ENCODE assay signal across 15 cellular contexts in the genomic region with DNA sequence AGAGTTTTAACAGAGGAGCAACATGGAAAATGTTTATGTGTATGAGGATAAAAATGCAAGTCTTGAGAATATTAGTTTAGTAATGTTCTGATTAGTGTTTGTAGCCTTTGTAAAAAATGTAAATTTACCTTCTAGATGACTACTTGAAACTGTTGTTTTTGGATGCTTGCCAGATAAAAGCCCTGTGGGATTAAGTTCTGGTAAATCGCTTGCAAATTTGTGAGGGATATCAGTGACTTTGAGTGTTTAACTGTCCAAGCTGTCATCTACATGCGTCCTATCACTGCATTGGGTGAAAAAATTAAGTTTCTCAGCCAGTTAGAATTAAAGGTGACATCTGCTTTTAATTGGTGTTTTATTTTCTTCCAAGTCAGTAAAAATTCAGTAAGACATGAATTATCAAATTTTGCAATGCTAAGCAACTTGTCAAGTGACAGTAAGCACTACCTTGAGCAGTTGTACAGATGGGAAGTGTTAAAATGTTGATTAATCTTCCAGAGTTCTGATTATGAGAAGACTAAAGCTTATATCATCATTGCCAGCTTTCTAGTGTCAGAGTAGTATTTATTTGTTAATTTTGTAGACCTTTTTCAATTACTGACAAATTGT.
DNase-seq lines count a peak whose midpoint lies in the region; ATAC-seq and TF ChIP-seq lines count a peak whose summit lies in the region.
"Had no signal": no experiment of that assay in that cellular context is flagged by ENCODE, and none has a peak within 500 bp of the region (broad histone marks: within the 10 kb centered on the region; RNA-seq: fewer than 3 reads in every experiment).

No MANE protein-coding gene starts in this region.

- ATAC-seq in HG03045 (IDR thresholded peaks at IDR 0.05; ENCODE audit: unreplicated experiment), result no peak
- no peak for ATAC-seq in stimulated activated naive CD8-positive, alpha-beta T cell treated with anti-CD3 and anti-CD28 coated beads, Interleukin-15, Interleukin-2, amounts not matched to agents 100 U/mL and 50 U/mL, for 24 hours
- ATAC-seq: activated CD8-positive, alpha-beta T cell treated with anti-CD3 and anti-CD28 coated beads, Interleukin-2, amount 10 ng/mL, durations not matched to agents 7 days and 5 days; left lung had no signal

- in situ Hi-C loops in astrocyte of the cerebellum (cut with HindIII; ENCODE audit: low sequenced_read_pairs), result no loop called here

- H2BK12ac ChIP-seq in mesenchymal stem cell (ENCODE audit: low read length in 2 of 2), result no peak overlapping the region

- H3K79me1 ChIP-seq in mesenchymal stem cell (replicated peaks; ENCODE audit: low read length, poor library complexity, severe bottlenecking), result peaks cover 29% of the 10 kb centered on the region

- no peak overlapping the region for H2BK5ac ChIP-seq in mesenchymal stem cell (ENCODE audit: low read depth, low read length, poor library complexity, severe bottlenecking)

- H3K14ac ChIP-seq in mesenchymal stem cell (ENCODE audit: low read length in 2 of 2), result no peak overlapping the region

- H3K9ac ChIP-seq in mesenchymal stem cell (ENCODE audit: low read length), result no peak overlapping the region

- intact Hi-C loops in vagina (cut with DNase I), result no loop called here

- peak; percentile 15 for DNase-seq in ELR (ENCODE audit: low read depth)
- DNase-seq in NCI-H1694 (lab: John Stamatoyannopoulos, UW), result peak; percentile 10
- DNase-seq in astrocyte of the cerebellum (ENCODE audit: low read depth), result peak; percentile 57
- DNase-seq in mesenchymal stem cell, result peak; percentile 10
- DNase-seq in stimulated activated CD8-positive, alpha-beta memory T cell treated with anti-CD3 and anti-CD28 coated beads, Interleukin-4, amount 100 ng/mL, for 48 hours, result no peak
- no peak for DNase-seq in stimulated activated naive CD8-positive, alpha-beta T cell treated with anti-CD3 and anti-CD28 coated beads, Interleukin-15, Interleukin-2, amounts not matched to agents 100 U/mL and 50 U/mL, for 24 hours
- DNase-seq in vagina (ENCODE audit: extremely low spot score in 2 of 2), result no peak
- DNase-seq: activated CD8-positive, alpha-beta T cell treated with anti-CD3 and anti-CD28 coated beads, Interleukin-2, amount 10 ng/mL, durations not matched to agents 7 days and 5 days; amniotic stem cell; DND-41; left lung; NCI-H2227 treated with DMSO at 0.1 percent for 48 hours had no signal

- H2BK120ac ChIP-seq in mesenchymal stem cell (ENCODE audit: low read depth, low read length), result no peak overlapping the region

- H4K91ac ChIP-seq in mesenchymal stem cell (ENCODE audit: low read length), result no peak overlapping the region

- H2AK5ac ChIP-seq in mesenchymal stem cell (ENCODE audit: low read length, severe bottlenecking), result no peak overlapping the region

- H3K27me3 ChIP-seq in mesenchymal stem cell (ENCODE audit: control insufficient read depth in 1 of 2, insufficient read depth in 1 of 2, low read length in 2 of 2), result no peaks in the 10 kb centered on the region
- H3K27me3 ChIP-seq in vagina, result no peaks in the 10 kb centered on the region
- H3K27me3 ChIP-seq: left lung, tibial nerve had no signal

- no peak for TF ChIP-seq POLR2A in vagina (IDR thresholded peaks at IDR 0.05)

- no peaks in the 10 kb centered on the region for H3K4me1 ChIP-seq in mesenchymal stem cell (ENCODE audit: control insufficient read depth, insufficient read depth, low read depth, low read length)
- no peaks in the 10 kb centered on the region for H3K4me1 ChIP-seq in vagina
- H3K4me1 ChIP-seq: left lung, tibial nerve had no signal

- no peak overlapping the region for H3K18ac ChIP-seq in mesenchymal stem cell (ENCODE audit: low read depth in 1 of 2, low read length in 2 of 2)

- H3K36me3 ChIP-seq in mesenchymal stem cell (ENCODE audit: control insufficient read depth in 1 of 2, insufficient read depth in 2 of 2, low read depth in 1 of 2, low read length in 2 of 2) (peaks cover 0 to 3% of the 10 kb centered on the region in 2 experiments), vagina (no peaks in the 10 kb centered on the region)
- H3K36me3 ChIP-seq: left lung had no signal

- no peak overlapping the region for H2BK15ac ChIP-seq in mesenchymal stem cell (ENCODE audit: low read depth, poor library complexity, severe bottlenecking)

- no peaks in the 10 kb centered on the region for H3K9me3 ChIP-seq in mesenchymal stem cell (ENCODE audit: control insufficient read depth, low read length)
- no peaks in the 10 kb centered on the region for H3K9me3 ChIP-seq in vagina
- H3K9me3 ChIP-seq: left lung, tibial nerve had no signal

- H4K8ac ChIP-seq in mesenchymal stem cell (ENCODE audit: low read length), result no peak overlapping the region

- H3K4ac ChIP-seq in mesenchymal stem cell (ENCODE audit: low read depth in 1 of 2, low read length in 2 of 2), result no peak overlapping the region

- H3K4me3 ChIP-seq in astrocyte of the cerebellum (ENCODE audit: low read depth, low read length), result no peak overlapping the region
- no peak overlapping the region for H3K4me3 ChIP-seq in mesenchymal stem cell (ENCODE audit: insufficient read depth in 1 of 2, low read depth in 1 of 2, low read length in 2 of 2)
- no peak overlapping the region for H3K4me3 ChIP-seq in vagina
- H3K4me3 ChIP-seq: left lung, tibial nerve had no signal

- H3K23ac ChIP-seq in mesenchymal stem cell (ENCODE audit: low read length in 2 of 2), result no peak overlapping the region

- H2AFZ ChIP-seq in mesenchymal stem cell (ENCODE audit: low read depth, low read length), result no peak overlapping the region

- WGBS in mesenchymal stem cell, result 81% methylated on average over 2 of the region's 2 CpGs

- TF ChIP-seq CTCF in astrocyte of the cerebellum (IDR thresholded peaks at IDR 0.05; ENCODE audit: low read depth, low read length, missing control alignments), result no peak
- no peak for TF ChIP-seq CTCF in vagina (IDR thresholded peaks at IDR 0.05)

- H3K27ac ChIP-seq in mesenchymal stem cell (ENCODE audit: low read length, poor library complexity, severe bottlenecking) (no peak overlapping the region), vagina (no peak overlapping the region)
- H3K27ac ChIP-seq: epithelial cell of prostate, left lung, tibial nerve had no signal

- H3K4me2 ChIP-seq in mesenchymal stem cell (ENCODE audit: low read length, poor library complexity, severe bottlenecking), result no peak overlapping the region

Comparison
In these comparisons a context has a peak if more than half of its experiments do, and no peak if none do; other contexts are left out.
1. DNase-seq: peak in ELR (single experiment), NCI-H1694 (single experiment), astrocyte of the cerebellum (single experiment) and mesenchymal stem cell (single experiment); none in stimulated activated CD8-positive, alpha-beta memory T cell treated with anti-CD3 and anti-CD28 coated beads, Interleukin-4, amount 100 ng/mL, for 48 hours (single experiment), stimulated activated naive CD8-positive, alpha-beta T cell treated with anti-CD3 and anti-CD28 coated beads, Interleukin-15, Interleukin-2, amounts not matched to agents 100 U/mL and 50 U/mL, for 24 hours (single experiment) and vagina (0 of 2).